Comparison of ENCODE assay signal across 32 cellular contexts in genomic region chr1:174219606-174220370, GRCh38.
A peak's percentile ranks its signal among the peaks of the same experiment; 100 is the strongest.
DNase-seq lines count a peak whose midpoint lies in the region; ATAC-seq, FAIRE-seq and TF ChIP-seq lines count a peak whose summit lies in the region.
"Had no signal": no experiment of that assay in that cellular context is flagged by ENCODE, and none has a peak within 500 bp of the region (broad histone marks: within the 10 kb centered on the region; RNA-seq: fewer than 3 reads in every experiment).

No MANE protein-coding gene starts in this region.

- peaks cover 56% of the 10 kb centered on the region for H3K4me1 ChIP-seq in OCI-LY3 (ENCODE audit: low read length)
- H3K4me1 ChIP-seq: neural progenitor cell, parathyroid adenoma, SJSA1 had no signal

- H3K27me3 ChIP-seq in OCI-LY3 (ENCODE audit: low read depth, low read length) = no peaks in the 10 kb centered on the region
- H3K27me3 ChIP-seq: cardiac muscle cell, neural progenitor cell, SJSA1 had no signal

- peaks cover 31% of the 10 kb centered on the region for H3K79me2 ChIP-seq in OCI-LY3 (ENCODE audit: low read length)
- H3K79me2 ChIP-seq: parathyroid adenoma had no signal

- no peak for DNase-seq in D721Med (ENCODE audit: insufficient read length, low spot score)
- no peak for DNase-seq in GM19239 (ENCODE audit: insufficient read length, low spot score)
- DNase-seq in dermis blood vessel endothelial cell = peak; percentile 38
- DNase-seq in NCI-H1417 treated with DMSO at 0.1 percent for 48 hours (lab: John Stamatoyannopoulos, UW) = no peak
- no peak for DNase-seq in SW480 (ENCODE audit: low spot score)
- DNase-seq: activated CD4-positive, alpha-beta memory T cell treated with anti-CD3 and anti-CD28 coated beads, Interleukin-2, amount 10 ng/mL, durations not matched to agents 7 days and 5 days; activated CD4-positive, CD25-positive, alpha-beta regulatory T cell treated with anti-CD3 and anti-CD28 coated beads, Interleukin-2, amount 50 U/mL, for 72 hours; anterior cingulate cortex; cortex of kidney; DMS53; endodermal cell; GF-D8; H7; left cardiac atrium; NCI-H1694; NCI-H510A treated with DMSO at 0.1 percent for 48 hours; NK-92 treated with Interleukin-12 subunit alpha and Interleukin-12 subunit beta, amount 100 ng/mL, for 24 hours; small intestine; stimulated activated CD4-positive, alpha-beta T cell treated with anti-CD3 and anti-CD28 coated beads, Interleukin-1b, Interleukin-23, amount 100 ng/mL, for 48 hours; T-helper 1 cell had no signal

- H4K20me1 ChIP-seq in OCI-LY3 (ENCODE audit: insufficient read depth, low read length) = peaks cover 8% of the 10 kb centered on the region; the same call in 1 of the 2 replicates

- peak overlapping the region; percentile 72 for H3K4me2 ChIP-seq in OCI-LY3 (ENCODE audit: low read length)
- H3K4me2 ChIP-seq: KMS-11, neural progenitor cell had no signal

- peak overlapping the region; percentile 65 for H3K27ac ChIP-seq in OCI-LY3 (ENCODE audit: low read length)
- H3K27ac ChIP-seq: cardiac muscle cell, KMS-11, neural progenitor cell, parathyroid adenoma, SJSA1 had no signal

- FAIRE-seq in D721Med (lab: Jason Lieb, UNC) (peak; percentile 16), GM19239 (lab: Jason Lieb, UNC) (peak; percentile 71)
- FAIRE-seq: frontal cortex, HTR-8/SVneo, RCC 7860, small intestine had no signal

- no peaks in the 10 kb centered on the region for H3K9me3 ChIP-seq in OCI-LY3 (ENCODE audit: insufficient read depth, low read length)

- peak overlapping the region; percentile 31; the same call in 1 of the 2 replicates for H3K9ac ChIP-seq in OCI-LY3 (ENCODE audit: low read length)
- H3K9ac ChIP-seq: KMS-11, neural progenitor cell, parathyroid adenoma had no signal

- H3K4me3 ChIP-seq in OCI-LY3 (ENCODE audit: low read length) = peak overlapping the region; percentile 45
- H3K4me3 ChIP-seq: cardiac muscle cell, neural progenitor cell, SJSA1 had no signal

- no peak overlapping the region for H2AFZ ChIP-seq in OCI-LY3 (ENCODE audit: low read depth, low read length)
- H2AFZ ChIP-seq: neural progenitor cell, parathyroid adenoma had no signal

- ATAC-seq in HG03025 (IDR thresholded peaks at IDR 0.05; ENCODE audit: low FRiP score, unreplicated experiment) (no peak), HG02885 (IDR thresholded peaks at IDR 0.05; ENCODE audit: poor library complexity, unreplicated experiment) (no peak)
- ATAC-seq: activated T-helper 17 cell treated with anti-CD3 and anti-CD28 coated beads, Interleukin-2, amount 50 U/mL, for 72 hours; left cardiac atrium had no signal

- TF ChIP-seq CTCF in D721Med (IDR thresholded peaks at IDR 0.05; ENCODE audit: insufficient read depth, missing control alignments) (no peak), OCI-LY3 (IDR thresholded peaks at IDR 0.05; ENCODE audit: low read depth, low read length) (no peak)

- peaks cover 16% of the 10 kb centered on the region for H3K36me3 ChIP-seq in OCI-LY3 (replicated peaks; ENCODE audit: low read depth, low read length)
- H3K36me3 ChIP-seq: cardiac muscle cell, neural progenitor cell, SJSA1 had no signal
